In the genomic region with DNA sequence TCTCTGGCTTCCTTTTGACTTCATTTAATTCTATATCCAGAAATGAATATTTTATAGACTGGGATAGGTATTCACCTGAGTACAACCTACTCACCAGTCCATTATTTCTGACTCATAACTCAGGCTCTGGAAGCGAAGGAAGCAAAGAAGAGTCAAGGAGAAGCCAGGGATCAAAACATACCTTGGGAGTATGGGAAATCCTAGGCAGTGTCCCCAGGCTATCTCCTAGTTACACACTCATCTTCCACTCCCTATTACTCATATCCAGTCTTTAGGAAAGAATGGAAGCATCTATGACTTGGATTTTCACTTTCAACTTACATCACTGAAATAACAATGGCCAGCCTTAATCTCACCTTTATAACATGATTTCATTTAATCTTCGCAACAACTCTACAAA, we compare ENCODE assay signal across 21 cellular contexts. TPM values are rescaled to one million over a fixed set of nuclear protein-coding genes. Genes with fewer than 3 reads are reported as not detected.
DNase-seq lines count a peak whose midpoint lies in the region; ATAC-seq and TF ChIP-seq lines count a peak whose summit lies in the region.
"Had no signal": no experiment of that assay in that cellular context is flagged by ENCODE, and none has a peak within 500 bp of the region (broad histone marks: within the 10 kb centered on the region; RNA-seq: fewer than 3 reads in every experiment).

No MANE protein-coding gene starts in this region.

- H3K36me3 ChIP-seq in trophoblast cell (ENCODE audit: control insufficient read depth in 1 of 2, insufficient read depth in 2 of 2, low read length in 2 of 2) (no peaks in the 10 kb centered on the region), right lobe of liver (no peaks in the 10 kb centered on the region)
- H3K36me3 ChIP-seq: HAP-1 had no signal

- no peak for TF ChIP-seq POLR2A in right lobe of liver (IDR thresholded peaks at IDR 0.05)

- DNase-seq in HPDE6-E6E7 (ENCODE audit: extremely low spot score) (peak; percentile 2), RWPE1 (ENCODE audit: low spot score) (peak; percentile 91), trophoblast cell (peak; percentile 79 to 89), NCI-H1417 treated with DMSO at 0.1 percent for 48 hours (lab: John Stamatoyannopoulos, UW) (no peak), right lobe of liver (no peak)
- DNase-seq: DMS53, EL, KBM-7, NCI-H1092, NCI-H1694, NCI-H2081, NCI-H2171, NCI-H524 treated with DMSO at 0.1 percent for 48 hours, OCI-M1, SHP77 treated with DMSO at 0.1 percent for 48 hours, SW 1271 had no signal

- H3K27ac ChIP-seq in RWPE1 (no peak overlapping the region), trophoblast cell (ENCODE audit: low read depth, low read length) (no peak overlapping the region), right lobe of liver (no peak overlapping the region)
- H3K27ac ChIP-seq: A549, SK-N-MC had no signal

- H4K91ac ChIP-seq in trophoblast cell (ENCODE audit: low read depth, low read length), result no peak overlapping the region

- H3K4me2 ChIP-seq in trophoblast cell (ENCODE audit: low read length), result no peak overlapping the region
- H3K4me2 ChIP-seq: A549 had no signal

- POLR2A ChIA-PET in RWPE1 (lab: Yijun Ruan, JAX; ENCODE audit: low non-redundant PET), result no interaction called here

- H3K4me1 ChIP-seq in trophoblast cell (ENCODE audit: control insufficient read depth in 1 of 2, insufficient read depth in 2 of 2, low read length in 2 of 2), result no peaks in the 10 kb centered on the region
- H3K4me1 ChIP-seq in right lobe of liver, result no peaks in the 10 kb centered on the region
- H3K4me1 ChIP-seq: A549, HAP-1 had no signal

- H3K9me3 ChIP-seq in trophoblast cell (ENCODE audit: insufficient read depth, low read depth, low read length) (no peaks in the 10 kb centered on the region), right lobe of liver (no peaks in the 10 kb centered on the region)
- H3K9me3 ChIP-seq: A549, HAP-1 had no signal

- intact Hi-C loops in right lobe of liver (cut with DNase I), result no loop called here

- no peaks in the 10 kb centered on the region for H3K27me3 ChIP-seq in trophoblast cell (ENCODE audit: insufficient read depth, low read length)
- H3K27me3 ChIP-seq in right lobe of liver, result no peaks in the 10 kb centered on the region

- no peak overlapping the region for H3K9ac ChIP-seq in trophoblast cell (ENCODE audit: low read length)

- no peak overlapping the region for H2BK120ac ChIP-seq in trophoblast cell (ENCODE audit: insufficient read depth, low read length, poor library complexity)

- no peaks in the 10 kb centered on the region for H3K79me1 ChIP-seq in trophoblast cell (ENCODE audit: low read length)

- H3K14ac ChIP-seq in trophoblast cell (ENCODE audit: low read length), result no peak overlapping the region

- H3K4me3 ChIP-seq in trophoblast cell (ENCODE audit: low read depth, low read length), result no peak overlapping the region
- no peak overlapping the region for H3K4me3 ChIP-seq in right lobe of liver
- H3K4me3 ChIP-seq: A549, HAP-1, SK-N-MC had no signal

- no peak overlapping the region for H2BK12ac ChIP-seq in trophoblast cell (ENCODE audit: low read length)

- no peaks in the 10 kb centered on the region for H3K79me2 ChIP-seq in trophoblast cell (ENCODE audit: control insufficient read depth, insufficient read depth, low read length, poor library complexity)

- H2AFZ ChIP-seq in trophoblast cell (ENCODE audit: insufficient read depth, low read length, poor library complexity), result no peak overlapping the region

- H4K8ac ChIP-seq in trophoblast cell (ENCODE audit: low read depth, low read length), result no peak overlapping the region

- H3K18ac ChIP-seq in trophoblast cell (ENCODE audit: low read length), result no peak overlapping the region

- ATAC-seq in esophagus mucosa (peak; percentile 44), GM21619 (IDR thresholded peaks at IDR 0.05; ENCODE audit: unreplicated experiment) (no peak), right lobe of liver (no peak)

- no CpG with 5 or more reads among the region's 2 CpGs for WGBS in trophoblast cell (ENCODE audit: extremely low coverage, insufficient coverage, insufficient read length)
- WGBS in right lobe of liver (ENCODE audit: insufficient coverage, low coverage, low lambda C conversion rate, missing lambda C conversion rate), result 63% methylated on average over 2 of the region's 2 CpGs

- H2AK5ac ChIP-seq in trophoblast cell (ENCODE audit: low read length), result no peak overlapping the region

- TF ChIP-seq CTCF in RWPE1 (conservative IDR thresholded peaks at IDR 0.05; ENCODE audit: low read depth) (no peak), right lobe of liver (IDR thresholded peaks at IDR 0.05) (no peak)

- no peak overlapping the region for H3K23ac ChIP-seq in trophoblast cell (ENCODE audit: low read length)

- H2BK5ac ChIP-seq in trophoblast cell (ENCODE audit: low read depth, low read length, poor library complexity), result no peak overlapping the region

- CTCF ChIA-PET in RWPE1 (lab: Yijun Ruan, JAX), result no interaction called here

- H3K4ac ChIP-seq in trophoblast cell (ENCODE audit: low read depth, low read length), result no peak overlapping the region

- H4K12ac ChIP-seq in trophoblast cell (ENCODE audit: low read depth, low read length), result no peak overlapping the region

RNA-seq across cellular contexts. Expression of gene ELAPOR2, which starts 40.9 kb away (rescaled TPM):
- 2.2 TPM for total RNA-seq in esophagus mucosa
- polyA plus RNA-seq in trophoblast cell (2013), result 6.1 and 6.9 TPM in 2 replicates
- total RNA-seq in right lobe of liver, result 1 to 10 TPM in 5 of 6 experiments, under 1 TPM in 1; 0.70 to 3.2 (median 1.2) TPM

RNA-seq across cellular contexts. Expression of gene DMTF1, which starts 51.9 kb away (rescaled TPM):
- total RNA-seq in esophagus mucosa (26.3 TPM), right lobe of liver (10 to 100 TPM; 16.7 to 28.1 (median 22.2) TPM)
- polyA plus RNA-seq in trophoblast cell (2013), result 57.9 and 66.0 TPM in 2 replicates

Comparison
In these comparisons a context has a peak if more than half of its experiments do, and no peak if none do; other contexts are left out.
1. DNase-seq: peak in HPDE6-E6E7 (single experiment), RWPE1 (single experiment) and trophoblast cell (2 of 2); none in NCI-H1417 treated with DMSO at 0.1 percent for 48 hours (single experiment) and right lobe of liver (0 of 3).